In the genomic region with DNA sequence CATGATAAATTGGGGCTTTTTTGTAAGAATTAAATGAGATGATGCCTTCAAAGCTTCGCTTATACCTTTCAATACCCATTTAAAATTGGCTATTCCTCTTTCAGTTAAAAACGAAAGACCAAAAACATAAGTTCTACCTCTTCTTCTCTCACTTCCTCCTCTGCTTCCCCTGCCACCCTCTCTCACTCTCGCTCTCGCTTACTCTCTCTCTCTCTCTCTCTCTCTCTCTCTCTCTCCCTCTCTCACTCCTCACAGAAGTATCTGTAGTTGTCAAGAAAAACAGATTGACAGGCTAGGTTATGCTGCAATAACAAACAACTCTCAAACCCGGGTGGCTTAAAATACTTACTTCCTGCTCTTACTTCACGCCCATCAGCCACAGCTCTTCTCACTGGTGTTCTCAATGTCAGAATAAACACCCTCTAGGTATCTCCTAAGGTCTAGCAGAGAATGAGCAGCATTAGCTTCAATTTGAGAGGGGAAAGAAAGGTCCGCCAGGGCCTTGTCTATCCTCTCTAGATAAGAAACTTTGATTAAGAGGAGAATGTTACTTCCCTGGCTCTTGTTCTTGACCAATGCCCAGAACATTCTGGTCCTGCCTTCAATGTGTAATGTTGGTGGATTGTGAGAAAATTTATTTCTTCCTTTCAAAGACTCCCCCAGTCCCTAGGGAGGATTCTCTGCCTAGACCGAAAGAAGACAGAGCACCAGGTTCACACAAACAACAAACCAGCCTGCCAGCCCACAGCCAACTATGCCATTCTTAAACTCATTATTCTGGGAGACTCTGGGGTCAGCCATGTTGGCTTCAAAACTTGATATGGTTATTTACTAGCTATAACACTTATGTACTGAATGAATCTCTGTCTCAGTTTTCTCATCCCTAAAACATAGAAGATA, we compare ENCODE assay signal across 14 cellular contexts.
A peak's percentile ranks its signal among the peaks of the same experiment; 100 is the strongest.
DNase-seq lines count a peak whose midpoint lies in the region; ATAC-seq and TF ChIP-seq lines count a peak whose summit lies in the region.
"Had no signal": no experiment of that assay in that cellular context is flagged by ENCODE, and none has a peak within 500 bp of the region (broad histone marks: within the 10 kb centered on the region; RNA-seq: fewer than 3 reads in every experiment).

No MANE protein-coding gene starts in this region.

- no peaks in the 10 kb centered on the region for H3K27me3 ChIP-seq in BLaER1 treated with 17β-estradiol and CSF1 and Interleukin-3, amounts not matched to agents 10 nM and 100 nM
- no peaks in the 10 kb centered on the region for H3K27me3 ChIP-seq in Peyer's patch
- H3K27me3 ChIP-seq in body of pancreas, result no peaks in the 10 kb centered on the region

- no peaks in the 10 kb centered on the region for H3K36me3 ChIP-seq in BLaER1 treated with 17β-estradiol and CSF1 and Interleukin-3, amounts not matched to agents 10 nM and 100 nM
- H3K36me3 ChIP-seq in Peyer's patch (no peaks in the 10 kb centered on the region), body of pancreas (replicated peaks in 1 of 2; ENCODE audit: insufficient read depth in 1 of 2, low read depth in 2 of 2) (no peaks in the 10 kb centered on the region)

- 81 to 90% methylated on average over 8 of the region's 8 CpGs for WGBS in body of pancreas, 2 donors

- TF ChIP-seq CTCF in Peyer's patch (IDR thresholded peaks at IDR 0.05), result no peak
- no peak for TF ChIP-seq CTCF in Calu3 (IDR thresholded peaks at IDR 0.05; ENCODE audit: unreplicated experiment)
- TF ChIP-seq CTCF in body of pancreas (IDR thresholded peaks at IDR 0.05), result no peak

- H3K9me3 ChIP-seq in BLaER1 treated with 17β-estradiol and CSF1 and Interleukin-3, amounts not matched to agents 10 nM and 100 nM (replicated peaks in 1 of 11), result no peaks in the 10 kb centered on the region
- H3K9me3 ChIP-seq in Peyer's patch (no peaks in the 10 kb centered on the region), body of pancreas (no peaks in the 10 kb centered on the region)

- H3K4me2 ChIP-seq in BLaER1 treated with 17β-estradiol and CSF1 and Interleukin-3, amounts not matched to agents 10 nM and 100 nM, result peak overlapping the region in 10 of 11 experiments; percentile 3 to 46 (median 25); a peak in 14 of 22 replicates

- no peaks in the 10 kb centered on the region for H3K4me1 Mint-ChIP-seq in Calu3 (ENCODE audit: low read depth, unreplicated experiment)

- intact Hi-C loops in Calu3 (cut with micrococcal nuclease; ENCODE audit: unreplicated experiment) (no loop called here), body of pancreas (cut with DNase I) (no loop called here)

- no peak for TF ChIP-seq POLR2A in Peyer's patch (IDR thresholded peaks at IDR 0.05)
- no peak for TF ChIP-seq POLR2A in body of pancreas (IDR thresholded peaks at IDR 0.05)

- H3K27me3 Mint-ChIP-seq in Calu3 (ENCODE audit: unreplicated experiment), result no peaks in the 10 kb centered on the region

- no peaks in the 10 kb centered on the region for H4K20me1 ChIP-seq in BLaER1 treated with 17β-estradiol and CSF1 and Interleukin-3, amounts not matched to agents 10 nM and 100 nM

- H3K27ac ChIP-seq in BLaER1 treated with 17β-estradiol and CSF1 and Interleukin-3, amounts not matched to agents 10 nM and 100 nM, result 0 out of 22 replicates have a peak overlapping the region, but pooled peaks of 1 of the 11 experiments have one; percentile 23
- H3K27ac ChIP-seq in Peyer's patch (no peak overlapping the region), body of pancreas (no peak overlapping the region)

- peak; percentile 90 for ATAC-seq in GM19438 (IDR thresholded peaks at IDR 0.05; ENCODE audit: low read depth, unreplicated experiment)
- ATAC-seq in HG02884 (IDR thresholded peaks at IDR 0.05; ENCODE audit: unreplicated experiment), result peak; percentile 83
- ATAC-seq in HG03558 (IDR thresholded peaks at IDR 0.05; ENCODE audit: extremely low read depth, unreplicated experiment), result peak; percentile 85
- no peak for ATAC-seq in body of pancreas

- peaks cover 0 to 13% (median 9%) of the 10 kb centered on the region in 10 experiments; a peak in 14 of 20 replicates for H3K4me1 ChIP-seq in BLaER1 treated with 17β-estradiol and CSF1 and Interleukin-3, amounts not matched to agents 10 nM and 100 nM
- no peaks in the 10 kb centered on the region for H3K4me1 ChIP-seq in Peyer's patch
- no peaks in the 10 kb centered on the region for H3K4me1 ChIP-seq in body of pancreas

- H3K9ac ChIP-seq in BLaER1 treated with 17β-estradiol and CSF1 and Interleukin-3, amounts not matched to agents 10 nM and 100 nM, result no peak overlapping the region

- H3K36me3 Mint-ChIP-seq in Calu3 (ENCODE audit: insufficient read depth, unreplicated experiment), result no peaks in the 10 kb centered on the region

- H3K4me3 ChIP-seq in BLaER1 treated with 17β-estradiol and CSF1 and Interleukin-3, amounts not matched to agents 10 nM and 100 nM, result no peak overlapping the region
- H3K4me3 ChIP-seq in Peyer's patch, result no peak overlapping the region
- H3K4me3 ChIP-seq in body of pancreas, result no peak overlapping the region

- peaks cover 17% of the 10 kb centered on the region for H3K9me3 Mint-ChIP-seq in Calu3 (ENCODE audit: low read depth, unreplicated experiment)

- CTCF ChIA-PET in Calu3 (lab: Charles Lee), result no interaction called here

- H3K27ac Mint-ChIP-seq in Calu3 (ENCODE audit: unreplicated experiment), result no peak overlapping the region

- BruUV-seq in Calu3 (replicated peaks; lab: Mats Ljungman, UMichigan), result no TSS peak

- H3K4me3 Mint-ChIP-seq in Calu3 (ENCODE audit: low read depth, unreplicated experiment), result no peak overlapping the region

- DNase-seq in Peyer's patch, result no peak
- DNase-seq in Calu3, result no peak
- no peak for DNase-seq in activated T-cell treated with anti-CD3 and anti-CD28 coated beads, Interleukin-2, amount 50 U/mL, for 48 hours
- no peak for DNase-seq in body of pancreas
- DNase-seq: erythroblast; H7; NK-92 treated with Interleukin-12 subunit alpha and Interleukin-12 subunit beta, amount 100 ng/mL, for 24 hours; small intestine; stimulated activated CD8-positive, alpha-beta memory T cell treated with anti-CD3 and anti-CD28 coated beads, Interleukin-4, amount 100 ng/mL, for 48 hours; T1000 had no signal
